ENCODE assay signal across 8 cellular contexts in the genomic region with DNA sequence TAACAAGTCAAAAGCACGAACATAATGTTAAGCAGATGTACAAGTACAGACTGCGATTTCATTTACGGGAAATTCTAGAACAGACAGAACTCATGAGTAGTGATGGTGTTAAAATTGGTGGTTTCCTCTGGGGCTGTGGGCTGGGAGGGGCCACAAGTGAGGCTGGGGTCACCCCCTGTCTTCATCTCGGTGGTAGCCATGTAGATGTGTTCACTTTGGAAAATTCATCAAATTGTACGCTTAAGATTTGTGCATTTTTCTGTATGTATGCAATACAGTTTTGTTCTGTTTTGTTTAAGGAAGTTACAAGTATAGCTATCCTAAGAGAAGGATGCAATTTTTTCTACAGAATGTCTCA. TPM values are rescaled to one million over a fixed set of nuclear protein-coding genes. Genes with fewer than 3 reads are reported as not detected.
A peak's percentile ranks its signal among the peaks of the same experiment; 100 is the strongest.
DNase-seq lines count a peak whose midpoint lies in the region; ATAC-seq, FAIRE-seq and TF ChIP-seq lines count a peak whose summit lies in the region.

No MANE protein-coding gene starts in this region.

- H3K4me2 ChIP-seq in K562 (ENCODE audit: insufficient read depth, low read length) (peak overlapping the region; percentile 83), mesendoderm (ENCODE audit: low read length) (peak overlapping the region; percentile 46)

- H2BK15ac ChIP-seq in mesendoderm (replicated peaks; ENCODE audit: low read depth) = no peak overlapping the region

- peak overlapping the region; percentile 90 for H4K8ac ChIP-seq in mesendoderm (ENCODE audit: low read depth, low read length)

- no peak for FAIRE-seq in K562 (lab: Jason Lieb, UNC)

- peak overlapping the region; percentile 88 for H3K18ac ChIP-seq in mesendoderm (ENCODE audit: low read length)

- H3K4ac ChIP-seq in mesendoderm (ENCODE audit: low read depth, low read length) = no peak overlapping the region

- H3K9me1 ChIP-seq in K562 (ENCODE audit: control insufficient read depth, insufficient read depth, low read length) = no peaks in the 10 kb centered on the region

- intact Hi-C loops in K562 (cut with micrococcal nuclease) = loop anchor here (1.0 kb wide), 1 partner anchor 17 kb away; no protein-coding TSS in a partner anchor

- H3K36me3 ChIP-seq in K562 (ENCODE audit: control insufficient read depth, insufficient read depth, low read length) (peaks cover 12% of the 10 kb centered on the region; the same call in 2 of the 3 replicates), mesendoderm (ENCODE audit: control insufficient read depth, insufficient read depth, low read length) (no peaks in the 10 kb centered on the region)

- H3K4me3 ChIP-seq in AG04450 (ENCODE audit: low read depth, low read length) (peak overlapping the region; percentile 98), K562 (peak overlapping the region; percentile 93), mesendoderm (ENCODE audit: low read length) (no peak overlapping the region)

- DNase-seq in AG04450 (ENCODE audit: low read depth, low spot score) = no peak
- DNase-seq in K562 (ENCODE audit: extremely low read depth in 1 of 4, low spot score in 3 of 4) = no peak
- DNase-seq in mesendoderm = no peak
- DNase-seq in anterior cingulate cortex (lab: John Stamatoyannopoulos, UW) = no peak
- DNase-seq in NCI-H526 treated with DMSO at 0.1 percent for 48 hours (lab: John Stamatoyannopoulos, UW) = no peak
- DNase-seq in COLO668 (lab: John Stamatoyannopoulos, UW; ENCODE audit: unreplicated experiment) = no peak
- DNase-seq in DMS79 (lab: John Stamatoyannopoulos, UW) = no peak

- H3K79me2 ChIP-seq in K562 (ENCODE audit: control insufficient read depth, insufficient read depth, low read length) (peaks cover 17% of the 10 kb centered on the region), mesendoderm (ENCODE audit: control insufficient read depth, insufficient read depth, low read length) (peaks cover 3% of the 10 kb centered on the region)

- peak overlapping the region; percentile 95 for H2AFZ ChIP-seq in K562 (ENCODE audit: low read depth, low read length)

- ATAC-seq in HG02610 (IDR thresholded peaks at IDR 0.05; ENCODE audit: unreplicated experiment) (peak; percentile 8), K562 (no peak; the same call in 2 of the 3 replicates)

- TF ChIP-seq EP300 in K562 (IDR thresholded peaks at IDR 0.05; ENCODE audit: low read length) = no peak

- no peaks in the 10 kb centered on the region for H4K20me1 ChIP-seq in K562 (replicated peaks; ENCODE audit: control insufficient read depth, insufficient read depth, low read length)

- WGBS in K562 (ENCODE audit: insufficient coverage, low coverage, missing lambda C conversion rate) = 30% methylated on average over 5 of the region's 5 CpGs
- WGBS in mesendoderm (ENCODE audit: extremely low coverage, insufficient coverage, low lambda C conversion rate) = no CpG with 5 or more reads among the region's 5 CpGs

- H3K23ac ChIP-seq in mesendoderm (ENCODE audit: low read length) = no peak overlapping the region

- no TSS peak for BruUV-seq in K562 (replicated peaks; lab: Mats Ljungman, UMichigan)

- H4K5ac ChIP-seq in mesendoderm (ENCODE audit: low read length) = no peak overlapping the region

- H2BK5ac ChIP-seq in mesendoderm (ENCODE audit: low read length) = no peak overlapping the region

- TF ChIP-seq CTCF in AG04450 (IDR thresholded peaks at IDR 0.05; ENCODE audit: low read depth, low read length) (no peak), K562 (IDR thresholded peaks at IDR 0.05 in 2 of 3, conservative IDR thresholded peaks at IDR 0.05 in 1 of 3; ENCODE audit: insufficient read depth in 2 of 3, low read depth in 1 of 3, low read length in 3 of 3) (no peak)

- no peak overlapping the region for H2BK120ac ChIP-seq in mesendoderm (ENCODE audit: low read depth, low read length)

- H3K9me3 ChIP-seq in AG04450 (ENCODE audit: control insufficient read depth, insufficient read depth, low read length) (peaks cover 3% of the 10 kb centered on the region; the same call in 1 of the 2 replicates), K562 (replicated peaks; ENCODE audit: control insufficient read depth, insufficient read depth, low read depth, low read length) (no peaks in the 10 kb centered on the region; the same call in 1 of the 2 replicates)

- H3K4me1 ChIP-seq in K562 (replicated peaks in 1 of 2; ENCODE audit: control insufficient read depth in 2 of 2, insufficient read depth in 2 of 2, low read length in 2 of 2) = peaks cover 10 to 18% of the 10 kb centered on the region in 2 experiments; a peak in 4 of 5 replicates
- peaks cover 5% of the 10 kb centered on the region for H3K4me1 ChIP-seq in mesendoderm (ENCODE audit: control insufficient read depth, low read depth, low read length)

- H3K56ac ChIP-seq in mesendoderm (ENCODE audit: low read length) = peak overlapping the region; percentile 69

- CTCF ChIA-PET in AG04450 (lab: Charles Lee) (interaction anchor here (1.9 kb wide), 1 partner anchor 167 kb away, joined by 8 read pairs; no protein-coding TSS in a partner anchor), K562 (lab: Yijun Ruan, JAX; ENCODE audit: low intra/inter-chr PET ratio) (no interaction called here)

- peak overlapping the region; percentile 57 for H3K27ac ChIP-seq in AG04450 (ENCODE audit: low read depth, low read length)
- peak overlapping the region; percentile 64 for H3K27ac ChIP-seq in K562 (ENCODE audit: extremely low read depth, low read depth, low read length)
- no peak overlapping the region for H3K27ac ChIP-seq in mesendoderm (ENCODE audit: low read depth, low read length)

- peak overlapping the region in 1 of 2 experiments; percentile 80; a peak in 2 of 4 replicates for H3K9ac ChIP-seq in K562 (ENCODE audit: insufficient read depth in 1 of 2, low read depth in 2 of 2, low read length in 2 of 2)
- peak overlapping the region; percentile 43 for H3K9ac ChIP-seq in mesendoderm (ENCODE audit: low read length)

- in situ Hi-C loops in K562 (cut with MboI) = no loop called here

- POLR2A ChIA-PET in AG04450 (lab: Yijun Ruan, JAX) = interaction anchor here (0.7 to 1.7 kb wide), 2 partner anchors 17 to 45 kb away, joined by 3 to 5 read pairs; a partner anchor contains a TSS
- POLR2A ChIA-PET in K562 (lab: Yijun Ruan, JAX) = interaction anchor here (0.7 to 1.3 kb wide), 5 partner anchors 8 to 544 kb away, joined by 3 to 5 read pairs (median 4); no protein-coding TSS in a partner anchor

- no peak for TF ChIP-seq POLR2A in K562 (conservative IDR thresholded peaks at IDR 0.05)

- no peaks in the 10 kb centered on the region for H3K27me3 ChIP-seq in AG04450 (ENCODE audit: control insufficient read depth, insufficient read depth, low read length)
- H3K27me3 ChIP-seq in K562 (ENCODE audit: control insufficient read depth in 2 of 2, insufficient read depth in 2 of 2, low read length in 2 of 2) = no peaks in the 10 kb centered on the region
- no peaks in the 10 kb centered on the region for H3K27me3 ChIP-seq in mesendoderm (ENCODE audit: insufficient read depth, low read length, poor library complexity)

- peaks cover 7% of the 10 kb centered on the region for H3K79me1 ChIP-seq in mesendoderm (ENCODE audit: low read length)

- no peak overlapping the region for H2AK5ac ChIP-seq in mesendoderm (ENCODE audit: low read length)

- no peak for TF ChIP-seq RAD21 in K562 (CRISPR knock-in tag; conservative IDR thresholded peaks at IDR 0.05 in 1 of 2, IDR thresholded peaks at IDR 0.05 in 1 of 2)

RNA-seq across cellular contexts. Expression of a gene that starts 0.5 kb away (rescaled TPM):
- polyA plus RNA-seq in AG04450 (2011; rRNA removed) = 45.9 and 50.4 TPM in 2 replicates
- polyA minus RNA-seq in AG04450 (2011; rRNA and poly(A)+ RNA removed) = 66.0 and 76.9 TPM in 2 replicates
- 87.8 and 154 TPM in 2 replicates for total RNA-seq in K562 (2011; cell fraction: chromatin; rRNA removed; ENCODE audit: low replicate concordance)
- total RNA-seq in K562 (2011; cell fraction: nucleolus; rRNA removed) = 77.8 and 91.1 TPM in 2 replicates
- total RNA-seq in K562 (2011; cell fraction: nucleoplasm; rRNA removed) = 95.8 and 138 TPM in 2 replicates
- total RNA-seq in K562 (2014; rRNA removed) = 22.9 and 33.0 TPM in 2 replicates
- total RNA-seq in K562 (2014; rRNA removed; fragmentation: Illumina TruSeq; extraction: Trizol) = 20.2 and 20.4 TPM in 2 replicates
- 26.6 and 27.3 TPM in 2 replicates for total RNA-seq in K562 (2015; rRNA removed; fragmentation: Illumina TruSeq; extraction: Trizol)
- 42.5 and 45.1 TPM in 2 replicates for total RNA-seq in K562 (2021)
- 26.8 and 34.4 TPM in 2 replicates for polyA plus RNA-seq in K562 (2011; rRNA removed)
- polyA plus RNA-seq in K562 (2011; cell fraction: cytosol; rRNA removed) = 26.4 and 36.5 TPM in 2 replicates
- 47.8 and 75.5 TPM in 2 replicates for polyA plus RNA-seq in K562 (2011; cell fraction: nucleus; rRNA removed)
- polyA plus RNA-seq in K562 (2012) = 35.6 and 43.4 TPM in 2 replicates
- 46.7 and 47.4 TPM in 2 replicates for polyA plus RNA-seq in K562 (2014; fragmentation: Illumina TruSeq; extraction: Trizol)
- polyA plus RNA-seq in K562 (2014; fragmentation: Nextera tagmentation; extraction: Ambion mirVana) = 1 to 10 TPM; 4.0 TPM
- 33.8 and 36.2 TPM in 2 replicates for polyA plus RNA-seq in K562 (2014; rRNA removed)
- polyA minus RNA-seq in K562 (2011; rRNA and poly(A)+ RNA removed) = 29.8 and 30.7 TPM in 2 replicates
- 24.3 and 25.7 TPM in 2 replicates for polyA minus RNA-seq in K562 (2011; cell fraction: cytosol; rRNA and poly(A)+ RNA removed)
- polyA minus RNA-seq in K562 (2011; cell fraction: nucleus; rRNA and poly(A)+ RNA removed) = 22.9 and 27.5 TPM in 2 replicates
- 40.2 TPM for polyA plus RNA-seq in mesendoderm (2013, experiment 1 of 2)
- 41.6 TPM for polyA plus RNA-seq in mesendoderm (2013, experiment 2 of 2)

RNA-seq across cellular contexts. Expression of a gene that starts 44.4 kb away (rescaled TPM):
- polyA plus RNA-seq in AG04450 (2011; rRNA removed) (27.8 and 28.8 TPM in 2 replicates), K562 (2011; rRNA removed) (13.7 and 20.0 TPM in 2 replicates), K562 (2014; fragmentation: Illumina TruSeq; extraction: Trizol) (10.7 and 12.0 TPM in 2 replicates), K562 (2014; fragmentation: Nextera tagmentation; extraction: Ambion mirVana) (1 to 10 TPM; 1.6 to 1.9 TPM), K562 (2014; rRNA removed) (6.9 and 8.3 TPM in 2 replicates)
- 47.8 and 55.7 TPM in 2 replicates for polyA minus RNA-seq in AG04450 (2011; rRNA and poly(A)+ RNA removed)
- 79.8 and 96.2 TPM in 2 replicates for total RNA-seq in K562 (2011; cell fraction: chromatin; rRNA removed; ENCODE audit: low replicate concordance)
- total RNA-seq in K562 (2011; cell fraction: nucleolus; rRNA removed) = 38.5 and 45.4 TPM in 2 replicates
- total RNA-seq in K562 (2011; cell fraction: nucleoplasm; rRNA removed) = 55.1 and 55.5 TPM in 2 replicates
- total RNA-seq in K562 (2014; rRNA removed) (5.1 and 9.0 TPM in 2 replicates), K562 (2014; rRNA removed; fragmentation: Illumina TruSeq; extraction: Trizol) (7.1 and 8.3 TPM in 2 replicates), K562 (2015; rRNA removed; fragmentation: Illumina TruSeq; extraction: Trizol) (7.5 and 7.9 TPM in 2 replicates), K562 (2021) (12.3 and 13.6 TPM in 2 replicates)
- 8.9 and 12.3 TPM in 2 replicates for polyA plus RNA-seq in K562 (2011; cell fraction: cytosol; rRNA removed)
- polyA plus RNA-seq in K562 (2011; cell fraction: nucleus; rRNA removed) = 83.6 and 87.4 TPM in 2 replicates
- polyA plus RNA-seq in K562 (2012) = 8.8 and 14.8 TPM in 2 replicates
- polyA minus RNA-seq in K562 (2011; rRNA and poly(A)+ RNA removed) = 17.3 and 19.5 TPM in 2 replicates
- polyA minus RNA-seq in K562 (2011; cell fraction: cytosol; rRNA and poly(A)+ RNA removed) = 5.9 and 13.6 TPM in 2 replicates
- polyA minus RNA-seq in K562 (2011; cell fraction: nucleus; rRNA and poly(A)+ RNA removed) = 13.2 and 26.2 TPM in 2 replicates
- 6.5 TPM for polyA plus RNA-seq in mesendoderm (2013, experiment 1 of 2)
- polyA plus RNA-seq in mesendoderm (2013, experiment 2 of 2) = 6.0 TPM
